8 cellular contexts compared by ENCODE assay signal in the genomic region with DNA sequence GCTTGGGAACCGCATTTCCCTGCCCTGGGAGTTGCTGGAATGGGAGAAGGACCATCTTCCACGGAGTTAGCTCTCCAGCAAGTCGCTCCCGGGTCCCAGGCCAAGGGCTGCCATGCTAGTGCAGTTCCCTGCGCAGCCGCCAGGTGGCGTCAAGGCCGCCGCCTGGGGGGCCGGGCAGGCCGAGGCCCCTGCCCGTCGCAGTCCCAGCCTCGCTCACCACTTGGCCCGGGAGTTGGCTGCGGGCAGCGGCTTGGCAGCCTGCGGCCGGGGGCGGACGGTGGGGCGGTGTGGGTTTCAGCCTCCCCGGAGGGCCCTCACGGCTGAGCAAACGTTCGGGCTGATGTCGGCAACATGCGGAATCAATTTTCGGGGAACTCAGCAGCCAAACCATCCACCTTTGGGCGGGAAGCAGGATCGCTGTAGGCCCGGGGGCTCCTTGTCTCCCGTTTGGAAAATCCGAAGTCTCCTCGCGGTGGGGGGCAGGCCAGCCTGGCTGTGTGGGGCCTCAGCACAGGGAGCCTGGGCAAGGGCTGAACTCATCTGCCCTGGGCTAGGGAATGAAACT.
DNase-seq lines count a peak whose midpoint lies in the region; TF ChIP-seq lines count a peak whose summit lies in the region.

No MANE protein-coding gene starts in this region.

- H3K4me3 ChIP-seq in epithelial cell of proximal tubule (ENCODE audit: low read depth, low read length) = peak overlapping the region; percentile 13
- no peak overlapping the region for H3K4me3 ChIP-seq in parathyroid adenoma (ENCODE audit: low read depth, low read length)

- no peaks in the 10 kb centered on the region for H3K27me3 Mint-ChIP-seq in activated naive CD4-positive, alpha-beta T cell treated with anti-CD3 and anti-CD28 coated beads for 36 hours (ENCODE audit: low read depth)

- peak overlapping the region; percentile 20 for H2AFZ ChIP-seq in parathyroid adenoma

- H3K9me3 Mint-ChIP-seq in activated naive CD4-positive, alpha-beta T cell treated with anti-CD3 and anti-CD28 coated beads for 36 hours = peaks cover 2% of the 10 kb centered on the region

- H3K4me3 Mint-ChIP-seq in activated naive CD4-positive, alpha-beta T cell treated with anti-CD3 and anti-CD28 coated beads for 36 hours = no peak overlapping the region

- DNase-seq in activated naive CD4-positive, alpha-beta T cell treated with anti-CD3 and anti-CD28 coated beads for 36 hours = peak; percentile 9
- DNase-seq in activated naive CD4-positive, alpha-beta T cell treated with Interleukin-2 at 50 U/mL for 16 hours = no peak
- DNase-seq in LHCN-M2 (ENCODE audit: low read depth) = peak; percentile 29
- no peak for DNase-seq in epithelial cell of proximal tubule (ENCODE audit: low read depth)
- DNase-seq in central memory CD4-positive, alpha-beta T cell = no peak
- DNase-seq in GF-D8 (lab: John Stamatoyannopoulos, UW) = no peak
- no peak for DNase-seq in effector CD4-positive, alpha-beta T cell

- CTCF ChIA-PET in activated naive CD4-positive, alpha-beta T cell treated with anti-CD3 and anti-CD28 coated beads for 36 hours (lab: Charles Lee) = interaction anchor here (0.9 to 1.1 kb wide), 3 partner anchors 14 to 673 kb away, joined by 3 to 5 read pairs (median 5); no protein-coding TSS in a partner anchor

- H3K9ac ChIP-seq in parathyroid adenoma = no peak overlapping the region

- no peaks in the 10 kb centered on the region for H3K27me3 ChIP-seq in parathyroid adenoma (ENCODE audit: control insufficient read depth, insufficient read depth, low read length)

- H3K4me2 ChIP-seq in parathyroid adenoma (ENCODE audit: low read length) = no peak overlapping the region

- no peaks in the 10 kb centered on the region for H3K4me1 Mint-ChIP-seq in activated naive CD4-positive, alpha-beta T cell treated with anti-CD3 and anti-CD28 coated beads for 36 hours (ENCODE audit: low read depth)

- peaks cover 2% of the 10 kb centered on the region for H3K4me1 ChIP-seq in parathyroid adenoma

- no peaks in the 10 kb centered on the region for H3K36me3 ChIP-seq in parathyroid adenoma (ENCODE audit: control insufficient read depth, insufficient read depth, low read length)

- H3K27ac Mint-ChIP-seq in activated naive CD4-positive, alpha-beta T cell treated with anti-CD3 and anti-CD28 coated beads for 36 hours = no peak overlapping the region

- H3K9me3 ChIP-seq in parathyroid adenoma (ENCODE audit: control insufficient read depth, low read length) = no peaks in the 10 kb centered on the region

- H3K36me3 Mint-ChIP-seq in activated naive CD4-positive, alpha-beta T cell treated with anti-CD3 and anti-CD28 coated beads for 36 hours (ENCODE audit: low read depth) = no peaks in the 10 kb centered on the region

- peak; percentile 94 for TF ChIP-seq CTCF in epithelial cell of proximal tubule (conservative IDR thresholded peaks at IDR 0.05; ENCODE audit: low read depth, low read length)
- peak; percentile 62 for TF ChIP-seq CTCF in parathyroid adenoma (IDR thresholded peaks at IDR 0.05)

- no peak overlapping the region for H3K27ac ChIP-seq in parathyroid adenoma

- intact Hi-C loops in activated naive CD4-positive, alpha-beta T cell treated with anti-CD3 and anti-CD28 coated beads for 36 hours (cut with micrococcal nuclease) = loop anchor here (1.0 kb wide), 1 partner anchor 672 kb away; no protein-coding TSS in a partner anchor

- no peaks in the 10 kb centered on the region for H3K79me2 ChIP-seq in parathyroid adenoma

Comparison
In these comparisons a context has a peak if more than half of its experiments do, and no peak if none do; other contexts are left out.
1. DNase-seq: peak in activated naive CD4-positive, alpha-beta T cell treated with anti-CD3 and anti-CD28 coated beads for 36 hours (single experiment) and LHCN-M2 (single experiment); none in activated naive CD4-positive, alpha-beta T cell treated with Interleukin-2 at 50 U/mL for 16 hours (single experiment), epithelial cell of proximal tubule (single experiment), central memory CD4-positive, alpha-beta T cell (single experiment), GF-D8 (single experiment) and effector CD4-positive, alpha-beta T cell (single experiment).